In genomic region chr1:119784127-119784781, GRCh38 we compare ENCODE assay signal across 2 cellular contexts.
TF ChIP-seq lines count a peak whose summit lies in the region.

No MANE protein-coding gene starts in this region.

TF ChIP-seq in H1, 55 proteins besides CTCF, POLR2A, EP300 and RAD21 (continued from another document):
- peak; percentile 37; the same call in 1 of the 2 replicates for TF ChIP-seq CEBPB (IDR thresholded peaks at IDR 0.05; ENCODE audit: low read depth, low read length)
- no peak for TF ChIP-seq GTF2F1 (IDR thresholded peaks at IDR 0.05; ENCODE audit: borderline replicate concordance, low read depth, low read length)

TF ChIP-seq in liver, 16 proteins besides CTCF, POLR2A, EP300 and RAD21 (continued from another document):
- TF ChIP-seq ZBTB33 (IDR thresholded peaks at IDR 0.05) (peak; percentile 58), HNF4G (IDR thresholded peaks at IDR 0.05) (peak; percentile 84), ATF3 (IDR thresholded peaks at IDR 0.05) (no peak), HNF4A (conservative IDR thresholded peaks at IDR 0.05) (peak; percentile 89 to 97), RXRA (IDR thresholded peaks at IDR 0.05) (peak; percentile 68 to 72), REST (IDR thresholded peaks at IDR 0.05) (peak; percentile 44), SP1 (IDR thresholded peaks at IDR 0.05) (peak; percentile 88), YY1 (IDR thresholded peaks at IDR 0.05) (peak; percentile 81), MAX (IDR thresholded peaks at IDR 0.05) (peak; percentile 35), GABPA (IDR thresholded peaks at IDR 0.05 in 1 of 2, conservative IDR thresholded peaks at IDR 0.05 in 1 of 2) (no peak), NR2F2 (IDR thresholded peaks at IDR 0.05) (peak; percentile 50), FOXA2 (IDR thresholded peaks at IDR 0.05) (no peak), TAF1 (conservative IDR thresholded peaks at IDR 0.05) (no peak), JUND (IDR thresholded peaks at IDR 0.05) (peak in 1 of 2 donors; percentile 35), FOXA1 (IDR thresholded peaks at IDR 0.05) (peak; percentile 23)
